In genomic region chr17:80477647-80478478, GRCh38 we compare ENCODE assay signal across 1 cellular context.
TF ChIP-seq lines count a peak whose summit lies in the region.

No MANE protein-coding gene starts in this region.

TF ChIP-seq in H1, 55 proteins besides CTCF, POLR2A, EP300 and RAD21 (continued from another document):
- no peak for TF ChIP-seq MAFK (IDR thresholded peaks at IDR 0.05; ENCODE audit: low read depth, low read length)
- TF ChIP-seq TAF1 (IDR thresholded peaks at IDR 0.05; ENCODE audit: low read depth, low read length): no peak
- no peak for TF ChIP-seq CTBP2 (IDR thresholded peaks at IDR 0.05; ENCODE audit: borderline replicate concordance, insufficient read depth, insufficient read length, low read length)
- 0 out of 2 replicates have a peak, but pooled peaks have one; percentile 22 for TF ChIP-seq GABPA (IDR thresholded peaks at IDR 0.05; ENCODE audit: borderline replicate concordance, insufficient read depth, low read length)
